In the genomic region with DNA sequence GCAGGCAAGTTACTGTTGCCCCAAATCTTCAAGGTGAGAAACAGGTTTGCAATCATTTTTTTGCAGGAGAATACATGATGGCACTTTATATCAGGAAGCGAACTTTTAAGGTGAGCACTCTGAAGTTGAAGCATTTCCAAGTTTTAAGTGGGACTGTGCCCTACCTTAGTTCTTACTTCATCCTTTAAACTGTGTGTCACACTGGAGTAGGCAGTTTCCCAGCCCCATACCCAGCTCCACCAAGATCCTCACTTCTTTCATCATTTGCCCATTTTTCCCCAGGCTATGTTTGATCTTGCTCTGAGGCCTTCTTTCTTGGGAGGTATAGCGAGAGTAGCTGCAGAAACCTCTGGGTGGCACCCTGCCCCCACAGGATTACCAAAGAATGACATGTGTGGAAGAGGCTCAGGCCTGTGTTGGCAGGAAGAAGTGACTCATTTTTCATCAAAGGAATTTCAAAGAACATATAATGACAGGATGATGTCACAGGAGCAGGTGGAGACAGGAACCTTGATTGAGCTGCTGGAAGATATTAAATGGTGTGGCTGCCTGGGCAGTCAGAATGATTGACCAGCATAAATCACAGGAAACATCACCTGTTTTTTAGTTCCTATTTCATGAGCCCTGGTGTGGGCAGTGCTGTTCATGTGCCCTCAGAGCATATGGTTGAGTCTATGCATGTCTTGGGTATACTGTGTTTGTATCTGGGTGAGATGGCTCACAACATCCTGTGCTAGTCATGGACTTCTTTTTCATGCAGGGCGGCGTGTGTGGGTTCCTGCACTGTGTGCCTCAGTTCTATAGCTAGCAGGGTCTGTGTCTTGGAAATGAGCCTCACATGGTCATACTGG, we compare ENCODE assay signal across 8 cellular contexts. TPM values are rescaled to one million over a fixed set of nuclear protein-coding genes. Genes with fewer than 3 reads are reported as not detected.
DNase-seq lines count a peak whose midpoint lies in the region; FAIRE-seq and TF ChIP-seq lines count a peak whose summit lies in the region.

No MANE protein-coding gene starts in this region.

- no peaks in the 10 kb centered on the region for H3K9me2 ChIP-seq in PC-9 (ENCODE audit: insufficient read depth)

- TF ChIP-seq POLR2A in prostate gland (IDR thresholded peaks at IDR 0.05) (no peak), uterus (IDR thresholded peaks at IDR 0.05) (no peak)

- H4K20me1 ChIP-seq in PC-9 (ENCODE audit: insufficient read depth), result no peaks in the 10 kb centered on the region

- peak; percentile 94 for FAIRE-seq in G401.6 (lab: Jason Lieb, UNC)

- H3K4me3 ChIP-seq in PC-9 (no peak overlapping the region; the same call in 1 of the 2 replicates), prostate gland (no peak overlapping the region), uterus (no peak overlapping the region)

- no peak overlapping the region for H2AFZ ChIP-seq in PC-9

- 54% methylated on average over 4 of the region's 4 CpGs for WGBS in prostate gland

- H3K36me3 ChIP-seq in PC-9 (ENCODE audit: low read depth) (no peaks in the 10 kb centered on the region), prostate gland (no peaks in the 10 kb centered on the region), uterus (no peaks in the 10 kb centered on the region)

- DNase-seq in HPDE6-E6E7 (ENCODE audit: extremely low spot score) (peak; percentile 80), PC-9 (peak; percentile 92 to 99), activated T-cell treated with anti-CD3 and anti-CD28 coated beads for 4 hours (peak; percentile 74), fibroblast of peridontal ligament (ENCODE audit: extremely low read depth) (peak; percentile 42), prostate gland (ENCODE audit: low spot score) (peak; percentile 81), uterus (peak in 1 of 2 donors; percentile 46), NCI-H524 treated with DMSO at 0.1 percent for 48 hours (lab: John Stamatoyannopoulos, UW) (no peak)

- H3K27me3 ChIP-seq in PC-9 (ENCODE audit: insufficient read depth, low read depth), result no peaks in the 10 kb centered on the region
- H3K27me3 ChIP-seq in prostate gland (replicated peaks; ENCODE audit: insufficient read depth), result no peaks in the 10 kb centered on the region
- no peaks in the 10 kb centered on the region for H3K27me3 ChIP-seq in uterus

- peaks cover 60% of the 10 kb centered on the region for H3F3A ChIP-seq in PC-9 (ENCODE audit: insufficient read depth, low read depth)

- intact Hi-C loops in PC-9 (cut with micrococcal nuclease; ENCODE audit: unreplicated experiment) (loop anchor here (1.0 kb wide), 2 partner anchors 79 to 215 kb away; no protein-coding TSS in a partner anchor), prostate gland (cut with DNase I) (no loop called here), uterus (cut with DNase I; ENCODE audit: low total_unique reads) (no loop called here)

- H3K27ac ChIP-seq in PC-9, result peak overlapping the region; percentile 91
- H3K27ac ChIP-seq in prostate gland, result peak overlapping the region; percentile 37
- H3K27ac ChIP-seq in uterus, result peak overlapping the region; percentile 74 to 92

- H3K79me2 ChIP-seq in PC-9 (ENCODE audit: low read depth), result peaks cover 69% of the 10 kb centered on the region

- no TSS peak for BruUV-seq in PC-9 (replicated peaks; lab: Mats Ljungman, UMichigan)

- POLR2A ChIA-PET in PC-9 (lab: Charles Lee; ENCODE audit: unreplicated experiment), result interaction anchor here (0.6 kb wide), 3 partner anchors 45 to 1252 kb away, joined by 3 to 5 read pairs (median 5); no protein-coding TSS in a partner anchor

- H3K9me3 ChIP-seq in PC-9 (ENCODE audit: insufficient read depth, low read depth), result no peaks in the 10 kb centered on the region
- no peaks in the 10 kb centered on the region for H3K9me3 ChIP-seq in prostate gland
- H3K9me3 ChIP-seq in uterus, result no peaks in the 10 kb centered on the region

- H3K4me2 ChIP-seq in PC-9, result peak overlapping the region; percentile 60

- H3K4me1 ChIP-seq in PC-9 (replicated peaks; ENCODE audit: insufficient read depth) (peaks cover 63% of the 10 kb centered on the region), prostate gland (replicated peaks) (no peaks in the 10 kb centered on the region), uterus (no peaks in the 10 kb centered on the region)

- TF ChIP-seq CTCF in PC-9 (conservative IDR thresholded peaks at IDR 0.05), result peak; percentile 65
- peak in 3 of 4 experiments; percentile 18 to 72 (median 49) for TF ChIP-seq CTCF in prostate gland (IDR thresholded peaks at IDR 0.05)
- TF ChIP-seq CTCF in uterus (IDR thresholded peaks at IDR 0.05), result peak in 2 of 4 experiments; percentile 31 to 42

- CTCF ChIA-PET in PC-9 (lab: Charles Lee), result interaction anchor here (0.5 to 1.8 kb wide), 7 partner anchors 8 to 741 kb away, joined by 3 to 8 read pairs (median 5); no protein-coding TSS in a partner anchor

RNA-seq across cellular contexts. Expression of a gene that starts 20.8 kb away (rescaled TPM):
- 189 and 199 TPM in 2 replicates for total RNA-seq in PC-9 (2021)
- total RNA-seq in prostate gland, result 100 to 1,000 TPM; 154 to 355 TPM
- 100 to 1,000 TPM; 210 to 602 (median 573) TPM for total RNA-seq in uterus

Comparison
In these comparisons a context has a peak if more than half of its experiments do, and no peak if none do; other contexts are left out.
1. H3K27ac ChIP-seq: peak in every context shown above with its lines; median percentile 91 in PC-9; 83 in uterus; 37 in prostate gland.